ENCODE assay signal across 2 cellular contexts in the genomic region with DNA sequence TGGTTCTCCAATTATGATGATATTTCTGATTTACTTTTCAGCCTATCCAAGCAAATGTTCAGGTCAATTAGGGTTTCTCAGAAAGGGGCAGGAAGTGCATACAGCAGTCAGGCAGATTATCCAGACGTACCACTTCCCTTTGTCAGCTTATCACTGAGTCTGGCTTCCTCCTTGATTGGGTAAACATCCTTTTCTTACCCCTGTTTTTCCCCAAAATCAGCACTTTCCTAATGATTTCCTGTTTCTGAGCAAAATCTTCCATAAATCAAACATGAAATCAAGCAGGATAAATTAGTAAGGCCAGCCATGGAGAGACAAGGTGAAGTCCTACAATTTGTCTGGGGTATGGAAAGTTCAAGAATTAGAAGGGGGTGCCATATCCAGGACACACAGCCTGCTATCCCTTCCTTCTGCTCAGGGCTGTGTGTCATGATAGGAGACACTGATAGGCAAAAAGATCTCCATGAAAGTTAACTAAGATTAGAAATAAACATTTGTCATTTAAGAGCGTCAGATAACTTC.
TF ChIP-seq lines count a peak whose summit lies in the region.

No MANE protein-coding gene starts in this region.

TF ChIP-seq in liver, 16 proteins besides CTCF, POLR2A, EP300 and RAD21 (continued from another document):
- TF ChIP-seq, protein P1, sequence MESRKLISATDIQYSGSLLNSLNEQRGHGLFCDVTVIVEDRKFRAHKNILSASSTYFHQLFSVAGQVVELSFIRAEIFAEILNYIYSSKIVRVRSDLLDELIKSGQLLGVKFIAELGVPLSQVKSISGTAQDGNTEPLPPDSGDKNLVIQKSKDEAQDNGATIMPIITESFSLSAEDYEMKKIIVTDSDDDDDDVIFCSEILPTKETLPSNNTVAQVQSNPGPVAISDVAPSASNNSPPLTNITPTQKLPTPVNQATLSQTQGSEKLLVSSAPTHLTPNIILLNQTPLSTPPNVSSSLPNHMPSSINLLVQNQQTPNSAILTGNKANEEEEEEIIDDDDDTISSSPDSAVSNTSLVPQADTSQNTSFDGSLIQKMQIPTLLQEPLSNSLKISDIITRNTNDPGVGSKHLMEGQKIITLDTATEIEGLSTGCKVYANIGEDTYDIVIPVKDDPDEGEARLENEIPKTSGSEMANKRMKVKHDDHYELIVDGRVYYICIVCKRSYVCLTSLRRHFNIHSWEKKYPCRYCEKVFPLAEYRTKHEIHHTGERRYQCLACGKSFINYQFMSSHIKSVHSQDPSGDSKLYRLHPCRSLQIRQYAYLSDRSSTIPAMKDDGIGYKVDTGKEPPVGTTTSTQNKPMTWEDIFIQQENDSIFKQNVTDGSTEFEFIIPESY (IDR thresholded peaks at IDR 0.05) = no peak
- TF ChIP-seq JUND (IDR thresholded peaks at IDR 0.05) = no peak
- no peak for TF ChIP-seq GABPA (IDR thresholded peaks at IDR 0.05 in 1 of 2, conservative IDR thresholded peaks at IDR 0.05 in 1 of 2)
- no peak for TF ChIP-seq SP1 (IDR thresholded peaks at IDR 0.05)
- peak; percentile 87 for TF ChIP-seq NR2F2 (IDR thresholded peaks at IDR 0.05)
- TF ChIP-seq EGR1 (IDR thresholded peaks at IDR 0.05; ENCODE audit: low read depth in 2 of 2) = peak; percentile 14 to 42
- no peak for TF ChIP-seq ATF3 (IDR thresholded peaks at IDR 0.05)
- TF ChIP-seq, protein P2, sequence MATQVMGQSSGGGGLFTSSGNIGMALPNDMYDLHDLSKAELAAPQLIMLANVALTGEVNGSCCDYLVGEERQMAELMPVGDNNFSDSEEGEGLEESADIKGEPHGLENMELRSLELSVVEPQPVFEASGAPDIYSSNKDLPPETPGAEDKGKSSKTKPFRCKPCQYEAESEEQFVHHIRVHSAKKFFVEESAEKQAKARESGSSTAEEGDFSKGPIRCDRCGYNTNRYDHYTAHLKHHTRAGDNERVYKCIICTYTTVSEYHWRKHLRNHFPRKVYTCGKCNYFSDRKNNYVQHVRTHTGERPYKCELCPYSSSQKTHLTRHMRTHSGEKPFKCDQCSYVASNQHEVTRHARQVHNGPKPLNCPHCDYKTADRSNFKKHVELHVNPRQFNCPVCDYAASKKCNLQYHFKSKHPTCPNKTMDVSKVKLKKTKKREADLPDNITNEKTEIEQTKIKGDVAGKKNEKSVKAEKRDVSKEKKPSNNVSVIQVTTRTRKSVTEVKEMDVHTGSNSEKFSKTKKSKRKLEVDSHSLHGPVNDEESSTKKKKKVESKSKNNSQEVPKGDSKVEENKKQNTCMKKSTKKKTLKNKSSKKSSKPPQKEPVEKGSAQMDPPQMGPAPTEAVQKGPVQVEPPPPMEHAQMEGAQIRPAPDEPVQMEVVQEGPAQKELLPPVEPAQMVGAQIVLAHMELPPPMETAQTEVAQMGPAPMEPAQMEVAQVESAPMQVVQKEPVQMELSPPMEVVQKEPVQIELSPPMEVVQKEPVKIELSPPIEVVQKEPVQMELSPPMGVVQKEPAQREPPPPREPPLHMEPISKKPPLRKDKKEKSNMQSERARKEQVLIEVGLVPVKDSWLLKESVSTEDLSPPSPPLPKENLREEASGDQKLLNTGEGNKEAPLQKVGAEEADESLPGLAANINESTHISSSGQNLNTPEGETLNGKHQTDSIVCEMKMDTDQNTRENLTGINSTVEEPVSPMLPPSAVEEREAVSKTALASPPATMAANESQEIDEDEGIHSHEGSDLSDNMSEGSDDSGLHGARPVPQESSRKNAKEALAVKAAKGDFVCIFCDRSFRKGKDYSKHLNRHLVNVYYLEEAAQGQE (IDR thresholded peaks at IDR 0.05) = no peak
- no peak for TF ChIP-seq HNF4G (IDR thresholded peaks at IDR 0.05)
- no peak for TF ChIP-seq HNF4A (conservative IDR thresholded peaks at IDR 0.05)

TF ChIP-seq in WTC11, 78 proteins besides CTCF, POLR2A, EP300 and RAD21 (continued from another document):
- TF ChIP-seq E2F5 (CRISPR knock-in tag; IDR thresholded peaks at IDR 0.05) (no peak), NFYB (CRISPR knock-in tag; conservative IDR thresholded peaks at IDR 0.05; ENCODE audit: low read depth) (no peak), ZBTB43 (CRISPR knock-in tag; IDR thresholded peaks at IDR 0.05) (no peak), ZNF121 (CRISPR knock-in tag; IDR thresholded peaks at IDR 0.05) (no peak), FOXK1 (CRISPR knock-in tag; IDR thresholded peaks at IDR 0.05) (no peak), ZBTB21 (CRISPR knock-in tag; IDR thresholded peaks at IDR 0.05; ENCODE audit: borderline replicate concordance) (no peak), KAT7 (CRISPR knock-in tag; IDR thresholded peaks at IDR 0.05; ENCODE audit: borderline replicate concordance) (no peak), NFE2L1 (CRISPR knock-in tag; IDR thresholded peaks at IDR 0.05) (no peak)
- TF ChIP-seq, protein P3, sequence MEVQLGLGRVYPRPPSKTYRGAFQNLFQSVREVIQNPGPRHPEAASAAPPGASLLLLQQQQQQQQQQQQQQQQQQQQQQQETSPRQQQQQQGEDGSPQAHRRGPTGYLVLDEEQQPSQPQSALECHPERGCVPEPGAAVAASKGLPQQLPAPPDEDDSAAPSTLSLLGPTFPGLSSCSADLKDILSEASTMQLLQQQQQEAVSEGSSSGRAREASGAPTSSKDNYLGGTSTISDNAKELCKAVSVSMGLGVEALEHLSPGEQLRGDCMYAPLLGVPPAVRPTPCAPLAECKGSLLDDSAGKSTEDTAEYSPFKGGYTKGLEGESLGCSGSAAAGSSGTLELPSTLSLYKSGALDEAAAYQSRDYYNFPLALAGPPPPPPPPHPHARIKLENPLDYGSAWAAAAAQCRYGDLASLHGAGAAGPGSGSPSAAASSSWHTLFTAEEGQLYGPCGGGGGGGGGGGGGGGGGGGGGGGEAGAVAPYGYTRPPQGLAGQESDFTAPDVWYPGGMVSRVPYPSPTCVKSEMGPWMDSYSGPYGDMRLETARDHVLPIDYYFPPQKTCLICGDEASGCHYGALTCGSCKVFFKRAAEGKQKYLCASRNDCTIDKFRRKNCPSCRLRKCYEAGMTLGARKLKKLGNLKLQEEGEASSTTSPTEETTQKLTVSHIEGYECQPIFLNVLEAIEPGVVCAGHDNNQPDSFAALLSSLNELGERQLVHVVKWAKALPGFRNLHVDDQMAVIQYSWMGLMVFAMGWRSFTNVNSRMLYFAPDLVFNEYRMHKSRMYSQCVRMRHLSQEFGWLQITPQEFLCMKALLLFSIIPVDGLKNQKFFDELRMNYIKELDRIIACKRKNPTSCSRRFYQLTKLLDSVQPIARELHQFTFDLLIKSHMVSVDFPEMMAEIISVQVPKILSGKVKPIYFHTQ (CRISPR knock-in tag; IDR thresholded peaks at IDR 0.05) = no peak
